ENCODE assay signal across 1 cellular context in the genomic region with DNA sequence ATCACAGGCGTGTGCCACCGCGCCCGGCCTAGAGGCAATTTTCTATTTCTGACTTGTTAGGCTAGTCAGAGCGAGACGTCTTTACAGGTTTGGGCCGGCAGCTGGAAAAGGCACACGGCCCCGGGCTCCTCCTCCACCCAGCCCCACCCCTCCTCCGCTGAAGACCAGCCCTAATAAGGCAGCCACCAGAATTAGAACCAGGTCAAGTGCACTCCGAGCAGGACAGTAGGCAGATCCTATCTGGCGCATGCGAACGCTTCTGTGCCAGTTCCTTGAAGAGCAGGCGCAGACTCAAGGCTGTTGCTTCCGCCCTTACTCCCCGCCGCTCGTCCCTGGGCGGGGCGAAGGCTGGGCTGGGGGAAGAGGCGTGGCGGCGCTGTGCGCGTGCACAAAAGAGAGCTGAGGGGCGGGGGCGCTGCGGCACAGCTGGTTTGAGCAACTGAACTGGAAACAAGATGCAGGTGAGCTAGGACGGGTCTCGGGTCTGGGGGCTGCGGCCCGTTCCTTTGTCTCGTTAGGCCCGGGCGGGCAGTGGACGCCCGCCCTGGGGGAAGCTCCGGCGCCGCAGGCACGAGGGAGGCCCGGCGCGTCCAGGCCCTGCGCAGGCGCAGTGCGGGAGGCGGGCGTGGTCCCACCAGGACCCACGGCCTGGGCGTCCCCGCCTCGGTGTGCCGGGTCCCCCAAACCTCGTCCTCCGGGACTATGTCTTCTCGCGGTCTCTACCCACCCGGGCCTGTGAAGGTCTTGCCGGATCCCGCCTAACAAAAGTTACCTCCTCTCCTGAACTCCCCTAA.
TF ChIP-seq lines count a peak whose summit lies in the region.

Gene PDCL3, plus strand, starts transcription at position 381 of the 794 bp plus-strand sequence. Its CDS starts 75 bp downstream, at position 456.

TF ChIP-seq in HepG2, 621 proteins besides CTCF, POLR2A, EP300 and RAD21 (continued from another document and continues in another):
- TF ChIP-seq ZBED4 (CRISPR knock-in tag; IDR thresholded peaks at IDR 0.05; ENCODE audit: borderline replicate concordance) (no peak; the same call in 1 of the 2 replicates), NPAS2 (CRISPR knock-in tag; IDR thresholded peaks at IDR 0.05; ENCODE audit: borderline replicate concordance) (no peak), MYPOP (CRISPR knock-in tag; IDR thresholded peaks at IDR 0.05) (peak; percentile 89; the same call in 1 of the 2 replicates), RXRB (CRISPR knock-in tag; IDR thresholded peaks at IDR 0.05; ENCODE audit: borderline replicate concordance) (0 out of 2 replicates have a peak, but pooled peaks have one; percentile 68), ZFP36L1 (CRISPR knock-in tag; IDR thresholded peaks at IDR 0.05) (peak; percentile 75), RARA (CRISPR knock-in tag; IDR thresholded peaks at IDR 0.05) (peak; percentile 73), KAT7 (CRISPR knock-in tag; IDR thresholded peaks at IDR 0.05; ENCODE audit: borderline replicate concordance) (no peak), SP4 (CRISPR knock-in tag; IDR thresholded peaks at IDR 0.05) (peak; percentile 96), ZNF557 (CRISPR knock-in tag; IDR thresholded peaks at IDR 0.05) (no peak), ZNF687 (CRISPR knock-in tag; IDR thresholded peaks at IDR 0.05) (peak; percentile 98), ZNF513 (CRISPR knock-in tag; conservative IDR thresholded peaks at IDR 0.05) (no peak), NKX3-1 (CRISPR knock-in tag; IDR thresholded peaks at IDR 0.05) (peak; percentile 37; the same call in 1 of the 2 replicates), ZNF605 (CRISPR knock-in tag; IDR thresholded peaks at IDR 0.05) (peak; percentile 82), ZNF7 (CRISPR knock-in tag; IDR thresholded peaks at IDR 0.05) (peak; percentile 28; the same call in 1 of the 2 replicates), NFE2 (CRISPR knock-in tag; IDR thresholded peaks at IDR 0.05) (no peak), PATZ1 (CRISPR knock-in tag; IDR thresholded peaks at IDR 0.05) (peak; percentile 80), ZNF749 (CRISPR knock-in tag; IDR thresholded peaks at IDR 0.05; ENCODE audit: borderline replicate concordance) (0 out of 2 replicates have a peak, but pooled peaks have one; percentile 56), ZNF562 (CRISPR knock-in tag; IDR thresholded peaks at IDR 0.05; ENCODE audit: borderline replicate concordance) (no peak), BHLHE40 (IDR thresholded peaks at IDR 0.05; ENCODE audit: low read length) (peak; percentile 57), TSC22D2 (CRISPR knock-in tag; IDR thresholded peaks at IDR 0.05; ENCODE audit: borderline replicate concordance) (peak; percentile 60; the same call in 1 of the 2 replicates), HDAC2 (CRISPR knock-in tag; IDR thresholded peaks at IDR 0.05) (peak; percentile 47; the same call in 1 of the 2 replicates), ZFP1 (CRISPR knock-in tag; IDR thresholded peaks at IDR 0.05) (no peak)
- TF ChIP-seq, protein P1, sequence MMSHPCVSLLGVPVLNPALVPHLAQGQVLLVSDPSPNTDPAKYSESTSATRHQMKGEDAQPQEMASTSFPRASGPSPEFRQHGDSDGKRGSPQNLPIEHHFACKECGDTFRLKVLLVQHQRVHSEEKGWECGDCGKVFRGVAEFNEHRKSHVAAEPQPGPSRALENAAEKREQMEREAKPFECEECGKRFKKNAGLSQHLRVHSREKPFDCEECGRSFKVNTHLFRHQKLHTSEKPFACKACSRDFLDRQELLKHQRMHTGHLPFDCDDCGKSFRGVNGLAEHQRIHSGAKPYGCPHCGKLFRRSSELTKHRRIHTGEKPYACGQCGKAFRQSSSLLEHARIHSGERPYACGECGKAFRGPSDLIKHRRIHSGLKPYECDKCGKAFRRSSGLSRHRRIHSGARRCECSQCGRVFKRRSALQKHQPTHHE (CRISPR knock-in tag; IDR thresholded peaks at IDR 0.05; ENCODE audit: borderline replicate concordance) = peak; percentile 89; the same call in 1 of the 2 replicates
- TF ChIP-seq, protein P2, sequence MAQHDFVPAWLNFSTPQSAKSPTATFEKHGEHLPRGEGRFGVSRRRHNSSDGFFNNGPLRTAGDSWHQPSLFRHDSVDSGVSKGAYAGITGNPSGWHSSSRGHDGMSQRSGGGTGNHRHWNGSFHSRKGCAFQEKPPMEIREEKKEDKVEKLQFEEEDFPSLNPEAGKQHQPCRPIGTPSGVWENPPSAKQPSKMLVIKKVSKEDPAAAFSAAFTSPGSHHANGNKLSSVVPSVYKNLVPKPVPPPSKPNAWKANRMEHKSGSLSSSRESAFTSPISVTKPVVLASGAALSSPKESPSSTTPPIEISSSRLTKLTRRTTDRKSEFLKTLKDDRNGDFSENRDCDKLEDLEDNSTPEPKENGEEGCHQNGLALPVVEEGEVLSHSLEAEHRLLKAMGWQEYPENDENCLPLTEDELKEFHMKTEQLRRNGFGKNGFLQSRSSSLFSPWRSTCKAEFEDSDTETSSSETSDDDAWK (CRISPR knock-in tag; IDR thresholded peaks at IDR 0.05) = no peak
- TF ChIP-seq, protein P3, sequence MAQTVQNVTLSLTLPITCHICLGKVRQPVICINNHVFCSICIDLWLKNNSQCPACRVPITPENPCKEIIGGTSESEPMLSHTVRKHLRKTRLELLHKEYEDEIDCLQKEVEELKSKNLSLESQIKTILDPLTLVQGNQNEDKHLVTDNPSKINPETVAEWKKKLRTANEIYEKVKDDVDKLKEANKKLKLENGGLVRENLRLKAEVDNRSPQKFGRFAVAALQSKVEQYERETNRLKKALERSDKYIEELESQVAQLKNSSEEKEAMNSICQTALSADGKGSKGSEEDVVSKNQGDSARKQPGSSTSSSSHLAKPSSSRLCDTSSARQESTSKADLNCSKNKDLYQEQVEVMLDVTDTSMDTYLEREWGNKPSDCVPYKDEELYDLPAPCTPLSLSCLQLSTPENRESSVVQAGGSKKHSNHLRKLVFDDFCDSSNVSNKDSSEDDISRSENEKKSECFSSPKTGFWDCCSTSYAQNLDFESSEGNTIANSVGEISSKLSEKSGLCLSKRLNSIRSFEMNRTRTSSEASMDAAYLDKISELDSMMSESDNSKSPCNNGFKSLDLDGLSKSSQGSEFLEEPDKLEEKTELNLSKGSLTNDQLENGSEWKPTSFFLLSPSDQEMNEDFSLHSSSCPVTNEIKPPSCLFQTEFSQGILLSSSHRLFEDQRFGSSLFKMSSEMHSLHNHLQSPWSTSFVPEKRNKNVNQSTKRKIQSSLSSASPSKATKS (CRISPR knock-in tag; IDR thresholded peaks at IDR 0.05) = no peak
- TF ChIP-seq, protein P4, sequence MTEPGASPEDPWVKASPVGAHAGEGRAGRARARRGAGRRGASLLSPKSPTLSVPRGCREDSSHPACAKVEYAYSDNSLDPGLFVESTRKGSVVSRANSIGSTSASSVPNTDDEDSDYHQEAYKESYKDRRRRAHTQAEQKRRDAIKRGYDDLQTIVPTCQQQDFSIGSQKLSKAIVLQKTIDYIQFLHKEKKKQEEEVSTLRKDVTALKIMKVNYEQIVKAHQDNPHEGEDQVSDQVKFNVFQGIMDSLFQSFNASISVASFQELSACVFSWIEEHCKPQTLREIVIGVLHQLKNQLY (CRISPR knock-in tag; IDR thresholded peaks at IDR 0.05) = no peak
- TF ChIP-seq, protein P5, sequence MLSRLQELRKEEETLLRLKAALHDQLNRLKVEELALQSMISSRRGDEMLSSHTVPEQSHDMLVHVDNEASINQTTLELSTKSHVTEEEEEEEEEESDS (CRISPR knock-in tag; IDR thresholded peaks at IDR 0.05; ENCODE audit: borderline replicate concordance) = peak; percentile 88; the same call in 1 of the 2 replicates
- TF ChIP-seq, protein P6, sequence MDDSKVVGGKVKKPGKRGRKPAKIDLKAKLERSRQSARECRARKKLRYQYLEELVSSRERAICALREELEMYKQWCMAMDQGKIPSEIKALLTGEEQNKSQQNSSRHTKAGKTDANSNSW (CRISPR knock-in tag; IDR thresholded peaks at IDR 0.05; ENCODE audit: borderline replicate concordance) = peak; percentile 67; the same call in 1 of the 2 replicates
- TF ChIP-seq, protein P7, sequence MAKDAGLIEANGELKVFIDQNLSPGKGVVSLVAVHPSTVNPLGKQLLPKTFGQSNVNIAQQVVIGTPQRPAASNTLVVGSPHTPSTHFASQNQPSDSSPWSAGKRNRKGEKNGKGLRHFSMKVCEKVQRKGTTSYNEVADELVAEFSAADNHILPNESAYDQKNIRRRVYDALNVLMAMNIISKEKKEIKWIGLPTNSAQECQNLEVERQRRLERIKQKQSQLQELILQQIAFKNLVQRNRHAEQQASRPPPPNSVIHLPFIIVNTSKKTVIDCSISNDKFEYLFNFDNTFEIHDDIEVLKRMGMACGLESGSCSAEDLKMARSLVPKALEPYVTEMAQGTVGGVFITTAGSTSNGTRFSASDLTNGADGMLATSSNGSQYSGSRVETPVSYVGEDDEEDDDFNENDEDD (CRISPR knock-in tag; IDR thresholded peaks at IDR 0.05; ENCODE audit: borderline replicate concordance) = peak; percentile 78
